In the genomic region with DNA sequence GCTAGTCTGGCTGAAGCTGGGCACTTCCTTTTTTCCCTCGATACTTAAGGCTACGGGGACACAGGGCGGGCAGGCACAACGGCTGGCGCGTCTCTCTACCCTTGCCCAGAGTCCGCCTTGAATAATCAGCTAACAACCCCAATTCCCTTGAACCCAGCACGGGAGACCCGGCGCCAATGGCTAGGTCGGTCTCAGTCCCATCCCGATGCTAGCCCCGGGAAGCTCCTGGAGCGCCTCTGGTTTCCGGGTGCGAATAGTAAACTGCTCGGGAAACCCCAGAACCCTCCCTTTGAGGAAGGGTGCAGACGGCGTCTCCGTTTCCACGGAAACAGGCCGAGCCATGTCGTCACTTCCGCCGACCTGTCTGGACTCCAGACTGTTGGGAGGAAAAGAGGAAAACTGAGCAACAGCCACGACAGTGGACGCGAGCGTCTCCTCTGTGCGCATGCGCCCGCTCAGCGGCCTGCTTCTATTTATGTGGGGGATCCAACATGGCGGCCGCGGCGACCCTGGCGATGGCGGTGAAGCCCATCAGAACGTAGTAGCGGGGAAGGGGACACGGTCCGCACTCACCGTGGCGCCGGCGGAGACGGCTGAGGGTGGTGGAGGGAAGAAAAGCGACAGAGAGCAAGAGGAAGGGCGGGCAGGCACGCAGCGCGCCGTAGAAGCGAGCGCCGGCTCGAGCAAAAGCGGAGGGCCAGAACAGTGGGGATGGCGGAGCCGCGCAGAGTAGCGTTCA, we compare ENCODE assay signal across 8 cellular contexts. TPM values are rescaled to one million over a fixed set of nuclear protein-coding genes. Genes with fewer than 3 reads are reported as not detected.
DNase-seq lines count a peak whose midpoint lies in the region; ATAC-seq and TF ChIP-seq lines count a peak whose summit lies in the region.

A gene (plus strand): TSS at position 464 of the 739 bp plus-strand sequence. CDS start 248 bp downstream, at position 712.

- H3K9me3 ChIP-seq in right cardiac atrium (ENCODE audit: control insufficient read depth, low read length) (no peaks in the 10 kb centered on the region), uterus (no peaks in the 10 kb centered on the region)

- WGBS in right cardiac atrium, result under 1% methylated on average over 63 of the region's 63 CpGs

- H3K4me1 ChIP-seq in right cardiac atrium (ENCODE audit: control insufficient read depth, insufficient read depth, low read length) (no peaks in the 10 kb centered on the region), uterus (no peaks in the 10 kb centered on the region)

- H3K4me3 ChIP-seq in right cardiac atrium (ENCODE audit: low read length) (peak within 1 kb of the TSS; percentile 77), uterus (peak within 1 kb of the TSS; percentile 82 to 91)

- ATAC-seq in GM18498 (IDR thresholded peaks at IDR 0.05; ENCODE audit: unreplicated experiment), result peak; percentile 97
- ATAC-seq in HG02938 (IDR thresholded peaks at IDR 0.05; ENCODE audit: unreplicated experiment), result peak; percentile 82
- peak; percentile 99 for ATAC-seq in right cardiac atrium

- no peaks in the 10 kb centered on the region for H3K36me3 ChIP-seq in uterus

- DNase-seq in NCI-H187 (lab: John Stamatoyannopoulos, UW) (peak; percentile 91 to 97), T-helper 2 cell (peak; percentile 68 to 92 (median 86)), anterior cingulate cortex (lab: John Stamatoyannopoulos, UW) (peak; percentile 75 to 99 (median 95)), right cardiac atrium (peak; percentile 97 to 99 (median 98)), pulmonary artery endothelial cell (ENCODE audit: low read depth, low spot score) (peak; percentile 92), uterus (peak; percentile 95 to 96)

- peak in 2 of 4 experiments; percentile 4 for TF ChIP-seq CTCF in uterus (IDR thresholded peaks at IDR 0.05)

- peak within 1 kb of the TSS; percentile 76 for H3K27ac ChIP-seq in right cardiac atrium (ENCODE audit: low read length)
- H3K27ac ChIP-seq in uterus, result peak within 1 kb of the TSS; percentile 93 to 96

- H3K27me3 ChIP-seq in right cardiac atrium (ENCODE audit: control insufficient read depth, insufficient read depth) (no peaks in the 10 kb centered on the region), uterus (no peaks in the 10 kb centered on the region)

- TF ChIP-seq POLR2A in uterus (IDR thresholded peaks at IDR 0.05), result peak; percentile 70 to 87

- intact Hi-C loops in right cardiac atrium (cut with DNase I) (no loop called here), uterus (cut with DNase I; ENCODE audit: low total_unique reads) (no loop called here)

RNA-seq across cellular contexts. Expression of the gene that starts here (rescaled TPM):
- total RNA-seq in right cardiac atrium, result 10 to 100 TPM; 14.1 to 20.2 (median 16.0) TPM
- 3.1 TPM for polyA plus RNA-seq in right cardiac atrium
- total RNA-seq in pulmonary artery endothelial cell, result 2.7 and 5.1 TPM in 2 replicates
- total RNA-seq in uterus, result 10 to 100 TPM in 3 of 4 donors, 1 to 10 TPM in 1; 3.6 to 40.5 (median 17.5) TPM

Comparison
In these comparisons a context has a peak if more than half of its experiments do, and no peak if none do; other contexts are left out.
1. Peak in every context shown above with its lines: DNase-seq, ATAC-seq, H3K4me3 ChIP-seq and H3K27ac ChIP-seq.